ENCODE assay signal across 19 cellular contexts in the genomic region with DNA sequence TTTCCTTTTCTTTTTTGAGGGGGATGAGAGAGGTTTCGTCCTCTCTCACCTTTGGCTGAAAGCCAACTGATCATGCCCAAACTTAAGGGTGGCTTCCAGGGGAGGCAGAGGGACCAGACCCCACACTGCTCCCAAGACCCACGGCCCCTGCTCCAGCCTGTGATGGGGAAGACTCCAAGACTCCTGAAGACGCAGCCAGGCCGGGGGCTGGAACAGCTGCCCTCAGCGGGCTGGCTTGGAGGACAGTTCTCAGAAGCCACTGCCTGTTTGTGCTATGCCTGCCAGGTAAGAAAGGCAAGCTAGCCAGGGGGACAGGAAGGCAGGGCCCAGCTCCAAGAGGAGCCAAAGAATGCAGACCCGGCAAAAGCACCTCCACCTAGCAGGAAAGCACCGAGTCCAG. TPM values are rescaled to one million over a fixed set of nuclear protein-coding genes. Genes with fewer than 3 reads are reported as not detected.
A peak's percentile ranks its signal among the peaks of the same experiment; 100 is the strongest.
DNase-seq lines count a peak whose midpoint lies in the region; ATAC-seq and TF ChIP-seq lines count a peak whose summit lies in the region.
"Had no signal": no experiment of that assay in that cellular context is flagged by ENCODE, and none has a peak within 500 bp of the region (broad histone marks: within the 10 kb centered on the region; RNA-seq: fewer than 3 reads in every experiment).

No MANE protein-coding gene starts in this region.

- no peak overlapping the region for H3K27ac Mint-ChIP-seq in stimulated activated memory B cell treated with anti-CD40 and anti-IgM and Interleukin-4, amounts not matched to agents 10 μg/mL and 1 μg/mL and 100 μg/mL, for 72 hours
- H3K27ac Mint-ChIP-seq: activated CD4-positive, alpha-beta memory T cell treated with anti-CD3 and anti-CD28 coated beads, Interleukin-2, amount 10 ng/mL, durations not matched to agents 7 days and 5 days; dendritic cell treated with granulocyte-macrophage colony-stimulating factor and Interleukin-4, amounts not matched to agents 40 ng/mL and 50 ng/mL, for 4 days; T-cell had no signal

- peak; percentile 53 for DNase-seq in activated effector memory CD4-positive, alpha-beta T cell treated with anti-CD3 and anti-CD28 coated beads, Interleukin-2, amount 50 U/mL, for 16 hours
- no peak for DNase-seq in activated effector memory CD4-positive, alpha-beta T cell treated with Interleukin-2 at 50 U/mL for 16 hours
- DNase-seq in RWPE1 (ENCODE audit: low spot score) (no peak), hepatocyte (ENCODE audit: low spot score) (peak; percentile 4), sciatic nerve (ENCODE audit: low spot score) (peak; percentile 39), OCI-M1 (lab: John Stamatoyannopoulos, UW) (no peak)
- DNase-seq: ACHN; activated CD4-positive, alpha-beta memory T cell treated with anti-CD3 and anti-CD28 coated beads, Interleukin-2, amount 10 ng/mL, durations not matched to agents 7 days and 5 days; NCI-H526; Right ventricle myocardium superior had no signal

- H3K4me1 ChIP-seq in hepatocyte (ENCODE audit: insufficient read depth): no peaks in the 10 kb centered on the region
- H3K4me1 ChIP-seq: adrenal gland had no signal

- H2AFZ ChIP-seq in hepatocyte: no peak overlapping the region

- TF ChIP-seq CTCF in RWPE1 (conservative IDR thresholded peaks at IDR 0.05; ENCODE audit: low read depth) (no peak), hepatocyte (IDR thresholded peaks at IDR 0.05; ENCODE audit: poor library complexity) (no peak)

- ATAC-seq in sciatic nerve (no peak), GM18511 (IDR thresholded peaks at IDR 0.05; ENCODE audit: unreplicated experiment) (no peak)
- no peak for ATAC-seq in stimulated activated memory B cell treated with anti-CD40 and anti-IgM and Interleukin-4, amounts not matched to agents 10 μg/mL and 1 μg/mL and 100 μg/mL, for 72 hours
- ATAC-seq: naive thymus-derived CD4-positive, alpha-beta T cell; right cardiac atrium; T-cell had no signal

- CTCF ChIA-PET in RWPE1 (lab: Yijun Ruan, JAX): interaction anchor here (0.6 kb wide), 1 partner anchor 33 kb away, joined by 3 read pairs; no protein-coding TSS in a partner anchor

- no peaks in the 10 kb centered on the region for H3K36me3 ChIP-seq in hepatocyte (replicated peaks; ENCODE audit: insufficient read depth, low read depth)
- H3K36me3 ChIP-seq: adrenal gland, suprapubic skin had no signal

- no peak overlapping the region for H3K4me3 ChIP-seq in hepatocyte
- H3K4me3 ChIP-seq: adrenal gland, suprapubic skin had no signal

- no peaks in the 10 kb centered on the region for H3K79me2 ChIP-seq in hepatocyte

- H4K20me1 ChIP-seq in hepatocyte (ENCODE audit: insufficient read depth, poor library complexity, severe bottlenecking): no peaks in the 10 kb centered on the region

- POLR2A ChIA-PET in RWPE1 (lab: Yijun Ruan, JAX; ENCODE audit: low non-redundant PET): no interaction called here

- H3K27ac ChIP-seq in RWPE1 (peak overlapping the region; percentile 69), hepatocyte (no peak overlapping the region)
- H3K27ac ChIP-seq: adrenal gland, C4-2B, suprapubic skin had no signal

- H3K4me2 ChIP-seq in hepatocyte: no peak overlapping the region

- no peaks in the 10 kb centered on the region for H3K9me3 ChIP-seq in hepatocyte (ENCODE audit: low read depth)
- H3K9me3 ChIP-seq: adrenal gland, suprapubic skin had no signal

- H3K4me3 Mint-ChIP-seq in stimulated activated memory B cell treated with anti-CD40 and anti-IgM and Interleukin-4, amounts not matched to agents 10 μg/mL and 1 μg/mL and 100 μg/mL, for 72 hours: no peak overlapping the region
- H3K4me3 Mint-ChIP-seq: activated CD4-positive, alpha-beta memory T cell treated with anti-CD3 and anti-CD28 coated beads, Interleukin-2, amount 10 ng/mL, durations not matched to agents 7 days and 5 days; dendritic cell treated with granulocyte-macrophage colony-stimulating factor and Interleukin-4, amounts not matched to agents 40 ng/mL and 50 ng/mL, for 4 days; naive thymus-derived CD4-positive, alpha-beta T cell; T-cell had no signal

- H3K9me3 Mint-ChIP-seq in stimulated activated memory B cell treated with anti-CD40 and anti-IgM and Interleukin-4, amounts not matched to agents 10 μg/mL and 1 μg/mL and 100 μg/mL, for 72 hours: peaks cover 2% of the 10 kb centered on the region
- H3K9me3 Mint-ChIP-seq: activated CD4-positive, alpha-beta memory T cell treated with anti-CD3 and anti-CD28 coated beads, Interleukin-2, amount 10 ng/mL, durations not matched to agents 7 days and 5 days; T-cell had no signal

- intact Hi-C loops in sciatic nerve (cut with DNase I): no loop called here

- H3K9me2 ChIP-seq in hepatocyte (replicated peaks; ENCODE audit: insufficient read depth): no peaks in the 10 kb centered on the region

- H3K27me3 Mint-ChIP-seq in stimulated activated memory B cell treated with anti-CD40 and anti-IgM and Interleukin-4, amounts not matched to agents 10 μg/mL and 1 μg/mL and 100 μg/mL, for 72 hours: no peaks in the 10 kb centered on the region
- H3K27me3 Mint-ChIP-seq: activated CD4-positive, alpha-beta memory T cell treated with anti-CD3 and anti-CD28 coated beads, Interleukin-2, amount 10 ng/mL, durations not matched to agents 7 days and 5 days; dendritic cell treated with granulocyte-macrophage colony-stimulating factor and Interleukin-4, amounts not matched to agents 40 ng/mL and 50 ng/mL, for 4 days; naive thymus-derived CD4-positive, alpha-beta T cell; T-cell had no signal

- H3K4me1 Mint-ChIP-seq in stimulated activated memory B cell treated with anti-CD40 and anti-IgM and Interleukin-4, amounts not matched to agents 10 μg/mL and 1 μg/mL and 100 μg/mL, for 72 hours: peaks cover 10% of the 10 kb centered on the region
- H3K4me1 Mint-ChIP-seq: activated CD4-positive, alpha-beta memory T cell treated with anti-CD3 and anti-CD28 coated beads, Interleukin-2, amount 10 ng/mL, durations not matched to agents 7 days and 5 days had no signal

- H3K27me3 ChIP-seq in hepatocyte: no peaks in the 10 kb centered on the region
- H3K27me3 ChIP-seq: adrenal gland, suprapubic skin had no signal

- H3K36me3 Mint-ChIP-seq in stimulated activated memory B cell treated with anti-CD40 and anti-IgM and Interleukin-4, amounts not matched to agents 10 μg/mL and 1 μg/mL and 100 μg/mL, for 72 hours: peaks cover 17% of the 10 kb centered on the region

- 92% methylated on average over 7 of the region's 7 CpGs for WGBS in hepatocyte (ENCODE audit: low lambda C conversion rate, missing lambda C conversion rate)

RNA-seq across cellular contexts. Expression of a gene that starts 31.5 kb away (rescaled TPM):
- total RNA-seq in hepatocyte (2.6 and 4.1 TPM in 2 replicates), sciatic nerve (6.2 TPM)
- 8.5 TPM in 2 replicates for polyA plus RNA-seq in hepatocyte

RNA-seq across cellular contexts. Expression of a gene that starts 31.5 kb away (rescaled TPM):
- total RNA-seq in hepatocyte (12.3 and 15.9 TPM in 2 replicates), sciatic nerve (22.9 TPM)
- 12.9 and 13.0 TPM in 2 replicates for polyA plus RNA-seq in hepatocyte

Comparison
In these comparisons a context has a peak if more than half of its experiments do, and no peak if none do; other contexts are left out.
1. DNase-seq: peak in activated effector memory CD4-positive, alpha-beta T cell treated with anti-CD3 and anti-CD28 coated beads, Interleukin-2, amount 50 U/mL, for 16 hours (single experiment), hepatocyte (single experiment) and sciatic nerve (single experiment); none in activated effector memory CD4-positive, alpha-beta T cell treated with Interleukin-2 at 50 U/mL for 16 hours (single experiment), RWPE1 (single experiment) and OCI-M1 (single experiment).